Comparison of ENCODE assay signal across 8 cellular contexts in genomic region chr10:74227697-74228424, GRCh38.
DNase-seq lines count a peak whose midpoint lies in the region; ATAC-seq lines count a peak whose summit lies in the region.

No MANE protein-coding gene starts in this region.

- ATAC-seq in GM18520 (IDR thresholded peaks at IDR 0.05; ENCODE audit: unreplicated experiment), result no peak

- H3K4me3 ChIP-seq in ACC112 (ENCODE audit: low read depth, low read length), result no peak overlapping the region

- H3K27me3 ChIP-seq in ACC112 (ENCODE audit: insufficient read depth, low read length), result no peaks in the 10 kb centered on the region

- peaks cover 52% of the 10 kb centered on the region for H3K4me1 ChIP-seq in ACC112 (ENCODE audit: control insufficient read depth, insufficient read depth, low read length, unreplicated experiment)

- peak overlapping the region; percentile 74 for H3K27ac ChIP-seq in ACC112 (ENCODE audit: low read depth, low read length)

- H3K27ac Mint-ChIP-seq in activated naive CD8-positive, alpha-beta T cell, result peak overlapping the region; percentile 88

- peak overlapping the region; percentile 58 for H3K4me3 Mint-ChIP-seq in activated naive CD8-positive, alpha-beta T cell

- H3K36me3 Mint-ChIP-seq in activated naive CD8-positive, alpha-beta T cell, result peaks cover 8% of the 10 kb centered on the region

- peaks cover 44% of the 10 kb centered on the region for H3K4me1 Mint-ChIP-seq in activated naive CD8-positive, alpha-beta T cell (ENCODE audit: low read depth)

- peaks cover 25% of the 10 kb centered on the region for H3K79me2 ChIP-seq in ACC112 (ENCODE audit: control insufficient read depth, insufficient read depth, low read length, unreplicated experiment)

- H3K9me3 Mint-ChIP-seq in activated naive CD8-positive, alpha-beta T cell (ENCODE audit: low read depth), result no peaks in the 10 kb centered on the region

- no peaks in the 10 kb centered on the region for H3K27me3 Mint-ChIP-seq in activated naive CD8-positive, alpha-beta T cell

- no peak overlapping the region for H2AFZ ChIP-seq in ACC112 (ENCODE audit: low read length, unreplicated experiment)

- no peaks in the 10 kb centered on the region for H3K36me3 ChIP-seq in ACC112 (ENCODE audit: insufficient read depth, low read length)

- DNase-seq in HPDE6-E6E7 (ENCODE audit: extremely low spot score) (peak; percentile 19), iris pigment epithelial cell (ENCODE audit: low read depth) (peak; percentile 92), DMS153 (lab: John Stamatoyannopoulos, UW) (no peak), hippocampal formation (lab: John Stamatoyannopoulos, UW) (no peak), epidermal melanocyte (ENCODE audit: insufficient read length, low spot score) (no peak)

Comparison
In these comparisons a context has a peak if more than half of its experiments do, and no peak if none do; other contexts are left out.
1. DNase-seq: peak in HPDE6-E6E7 (single experiment) and iris pigment epithelial cell (single experiment); none in DMS153 (single experiment), hippocampal formation (0 of 2) and epidermal melanocyte (single experiment).